15 cellular contexts compared by ENCODE assay signal in genomic region chr2:178874529-178875240, GRCh38.
DNase-seq lines count a peak whose midpoint lies in the region; ATAC-seq, FAIRE-seq and TF ChIP-seq lines count a peak whose summit lies in the region.
"Had no signal": no experiment of that assay in that cellular context is flagged by ENCODE, and none has a peak within 500 bp of the region (broad histone marks: within the 10 kb centered on the region; RNA-seq: fewer than 3 reads in every experiment).

No MANE protein-coding gene starts in this region.

- ATAC-seq in psoas muscle: peak; percentile 78 to 85 (median 82)
- ATAC-seq in activated T-cell treated with anti-CD3 and anti-CD28 coated beads, Interleukin-2, amount 50 U/mL, for 72 hours (replicated peaks in 1 of 2): no peak
- ATAC-seq: lower lobe of right lung had no signal

- H3K27ac Mint-ChIP-seq in brain: peak overlapping the region in 4 of 5 experiments; percentile 75 to 97 (median 82)
- no peak overlapping the region for H3K27ac Mint-ChIP-seq in activated T-cell treated with anti-CD3 and anti-CD28 coated beads, Interleukin-2, amount 50 U/mL, for 72 hours
- H3K27ac Mint-ChIP-seq: dendritic cell treated with granulocyte-macrophage colony-stimulating factor and Interleukin-4, amounts not matched to agents 40 ng/mL and 50 ng/mL, for 4 days had no signal

- no peaks in the 10 kb centered on the region for H3K27me3 ChIP-seq in left ventricle myocardium inferior (ENCODE audit: low read depth)
- H3K27me3 ChIP-seq in psoas muscle (ENCODE audit: insufficient read depth in 3 of 3, low read length in 2 of 3): no peaks in the 10 kb centered on the region
- H3K27me3 ChIP-seq in small intestine (ENCODE audit: control insufficient read depth in 2 of 2, insufficient read depth in 2 of 2, low read length in 2 of 2): no peaks in the 10 kb centered on the region
- H3K27me3 ChIP-seq: adrenal gland had no signal

- H3K4me3 Mint-ChIP-seq in brain: peak overlapping the region in 1 of 5 experiments; percentile 68
- H3K4me3 Mint-ChIP-seq in activated T-cell treated with anti-CD3 and anti-CD28 coated beads, Interleukin-2, amount 50 U/mL, for 72 hours: no peak overlapping the region
- H3K4me3 Mint-ChIP-seq: dendritic cell treated with granulocyte-macrophage colony-stimulating factor and Interleukin-4, amounts not matched to agents 40 ng/mL and 50 ng/mL, for 4 days had no signal

- H3K36me3 Mint-ChIP-seq in brain: no peaks in the 10 kb centered on the region
- H3K36me3 Mint-ChIP-seq in activated T-cell treated with anti-CD3 and anti-CD28 coated beads, Interleukin-2, amount 50 U/mL, for 72 hours (ENCODE audit: insufficient read depth in 2 of 2): no peaks in the 10 kb centered on the region

- H3K4me1 ChIP-seq in left ventricle myocardium inferior (peaks cover 73% of the 10 kb centered on the region), psoas muscle (peaks cover 15% of the 10 kb centered on the region), small intestine (ENCODE audit: control insufficient read depth in 2 of 2, insufficient read depth in 1 of 2, low read depth in 1 of 2, low read length in 1 of 2) (no peaks in the 10 kb centered on the region)
- H3K4me1 ChIP-seq: adrenal gland, lower lobe of right lung had no signal

- intact Hi-C loops in left ventricle myocardium inferior (cut with micrococcal nuclease): no loop called here
- intact Hi-C loops in psoas muscle (cut with DNase I): no loop called here

- no peaks in the 10 kb centered on the region for H3K27me3 Mint-ChIP-seq in brain
- H3K27me3 Mint-ChIP-seq in activated T-cell treated with anti-CD3 and anti-CD28 coated beads, Interleukin-2, amount 50 U/mL, for 72 hours (ENCODE audit: low read depth): no peaks in the 10 kb centered on the region
- H3K27me3 Mint-ChIP-seq: dendritic cell treated with granulocyte-macrophage colony-stimulating factor and Interleukin-4, amounts not matched to agents 40 ng/mL and 50 ng/mL, for 4 days had no signal

- H3K4me3 ChIP-seq in left ventricle myocardium inferior (peak overlapping the region; percentile 36), psoas muscle (peak overlapping the region; percentile 64), small intestine (ENCODE audit: low read depth in 1 of 2, low read length in 2 of 2) (no peak overlapping the region)
- H3K4me3 ChIP-seq: adrenal gland, lower lobe of right lung had no signal

- 16 to 19% (median 18%) methylated on average over 8 of the region's 8 CpGs for WGBS in psoas muscle, 3 donors
- WGBS in small intestine, 3 donors: 67 to 73% (median 68%) methylated on average over 8 of the region's 8 CpGs

- no peaks in the 10 kb centered on the region for H3K36me3 ChIP-seq in left ventricle myocardium inferior
- no peaks in the 10 kb centered on the region for H3K36me3 ChIP-seq in psoas muscle (ENCODE audit: insufficient read depth in 1 of 2, low read depth in 1 of 2)
- no peaks in the 10 kb centered on the region for H3K36me3 ChIP-seq in small intestine (ENCODE audit: control insufficient read depth in 2 of 2, insufficient read depth in 2 of 2, low read length in 2 of 2)
- H3K36me3 ChIP-seq: adrenal gland, lower lobe of right lung had no signal

- FAIRE-seq in small intestine (lab: Jason Lieb, UNC): no peak

- peaks cover 34% of the 10 kb centered on the region for H3K4me1 Mint-ChIP-seq in brain
- peaks cover 20% of the 10 kb centered on the region for H3K4me1 Mint-ChIP-seq in activated T-cell treated with anti-CD3 and anti-CD28 coated beads, Interleukin-2, amount 50 U/mL, for 72 hours (ENCODE audit: low read depth)

- DNase-seq in HuH-7 (ENCODE audit: low spot score) (peak; percentile 2), left ventricle myocardium inferior (no peak), psoas muscle (no peak), small intestine (no peak), Kasumi-1 (lab: John Stamatoyannopoulos, UW) (no peak)
- DNase-seq in activated T-cell treated with anti-CD3 and anti-CD28 coated beads, Interleukin-2, amount 50 U/mL, for 72 hours: no peak
- DNase-seq: adrenal gland; DMS79; KG1; lower lobe of right lung; NCI-H1417 treated with DMSO at 0.1 percent for 48 hours; NCI-H526 treated with DMSO at 0.1 percent for 48 hours; stimulated activated CD4-positive, alpha-beta T cell treated with anti-CD3 and anti-CD28 coated beads, Interleukin-12 subunit alpha, Interleukin-12 subunit beta, amount 100 ng/mL, for 4 hours had no signal

- peak overlapping the region; percentile 73 for H3K27ac ChIP-seq in left ventricle myocardium inferior (replicated peaks)
- peak overlapping the region; percentile 86 for H3K27ac ChIP-seq in psoas muscle
- no peak overlapping the region for H3K27ac ChIP-seq in small intestine (ENCODE audit: low read depth in 1 of 2, low read length in 1 of 2)
- H3K27ac ChIP-seq: adrenal gland, lower lobe of right lung had no signal

- no peaks in the 10 kb centered on the region for H3K9me3 Mint-ChIP-seq in brain
- H3K9me3 Mint-ChIP-seq in activated T-cell treated with anti-CD3 and anti-CD28 coated beads, Interleukin-2, amount 50 U/mL, for 72 hours: no peaks in the 10 kb centered on the region
- H3K9me3 Mint-ChIP-seq: dendritic cell treated with granulocyte-macrophage colony-stimulating factor and Interleukin-4, amounts not matched to agents 40 ng/mL and 50 ng/mL, for 4 days had no signal

- H3K9me3 ChIP-seq in left ventricle myocardium inferior (replicated peaks) (no peaks in the 10 kb centered on the region), psoas muscle (no peaks in the 10 kb centered on the region), small intestine (ENCODE audit: control insufficient read depth, low read depth) (no peaks in the 10 kb centered on the region)
- H3K9me3 ChIP-seq: adrenal gland, lower lobe of right lung had no signal

- TF ChIP-seq CTCF in brain (conservative IDR thresholded peaks at IDR 0.05) (no peak), left ventricle myocardium inferior (IDR thresholded peaks at IDR 0.05; ENCODE audit: borderline replicate concordance) (no peak), psoas muscle (IDR thresholded peaks at IDR 0.05) (no peak)

Comparison
In these comparisons a context has a peak if more than half of its experiments do, and no peak if none do; other contexts are left out.
1. H3K27ac ChIP-seq: peak in left ventricle myocardium inferior (single experiment) and psoas muscle (single experiment); none in small intestine (0 of 2).
2. H3K4me3 ChIP-seq: peak in left ventricle myocardium inferior (single experiment) and psoas muscle (single experiment); none in small intestine (0 of 2).
3. ATAC-seq: peak in psoas muscle (4 of 4); none in activated T-cell treated with anti-CD3 and anti-CD28 coated beads, Interleukin-2, amount 50 U/mL, for 72 hours (0 of 2).